In genomic region chr7:11584406-11585031, GRCh38 we compare ENCODE assay signal across 17 cellular contexts.
DNase-seq lines count a peak whose midpoint lies in the region; ATAC-seq and TF ChIP-seq lines count a peak whose summit lies in the region.
"Had no signal": no experiment of that assay in that cellular context is flagged by ENCODE, and none has a peak within 500 bp of the region (broad histone marks: within the 10 kb centered on the region; RNA-seq: fewer than 3 reads in every experiment).

No MANE protein-coding gene starts in this region.

- H3K27ac ChIP-seq in SK-N-SH (ENCODE audit: low read depth in 2 of 2, low read length in 1 of 2) (peak overlapping the region in 1 of 2 experiments; percentile 77; a peak in 2 of 4 replicates), PC-9 (no peak overlapping the region)
- H3K27ac ChIP-seq: A549, C4-2B, HL-60 had no signal

- H3K9ac ChIP-seq in SK-N-SH, result no peak overlapping the region

- H2AFZ ChIP-seq in SK-N-SH (ENCODE audit: low read depth) (no peak overlapping the region), PC-9 (no peak overlapping the region)

- peaks cover 0 to 25% of the 10 kb centered on the region in 2 experiments; a peak in 2 of 4 replicates for H3K4me1 ChIP-seq in SK-N-SH (ENCODE audit: control insufficient read depth in 1 of 2, insufficient read depth in 2 of 2, low read depth in 1 of 2, low read length in 1 of 2)
- H3K4me1 ChIP-seq in PC-9 (replicated peaks; ENCODE audit: insufficient read depth), result no peaks in the 10 kb centered on the region
- H3K4me1 ChIP-seq: A549 had no signal

- TF ChIP-seq RAD21 in SK-N-SH (IDR thresholded peaks at IDR 0.05; ENCODE audit: low read length), result peak; percentile 13; the same call in 1 of the 2 replicates

- no peak overlapping the region for H3K4me3 ChIP-seq in SK-N-SH (ENCODE audit: low read depth in 2 of 2, low read length in 1 of 2)
- no peak overlapping the region for H3K4me3 ChIP-seq in PC-9
- H3K4me3 ChIP-seq: A549 had no signal

- H3K9me3 ChIP-seq in SK-N-SH (no peaks in the 10 kb centered on the region), PC-9 (ENCODE audit: insufficient read depth, low read depth) (no peaks in the 10 kb centered on the region)
- H3K9me3 ChIP-seq: A549, BE2C had no signal

- intact Hi-C loops in PC-9 (cut with micrococcal nuclease; ENCODE audit: unreplicated experiment), result no loop called here

- H3K4me2 ChIP-seq in SK-N-SH (no peak overlapping the region), PC-9 (no peak overlapping the region)
- H3K4me2 ChIP-seq: A549 had no signal

- peak in 1 of 2 experiments; percentile 78; a peak in 2 of 4 replicates for TF ChIP-seq EP300 in SK-N-SH (IDR thresholded peaks at IDR 0.05; ENCODE audit: borderline replicate concordance in 1 of 2, low read depth in 1 of 2, low read length in 1 of 2)

- no peaks in the 10 kb centered on the region for H3F3A ChIP-seq in SK-N-SH (replicated peaks; ENCODE audit: insufficient read depth)
- no peaks in the 10 kb centered on the region for H3F3A ChIP-seq in PC-9 (ENCODE audit: insufficient read depth, low read depth)

- TF ChIP-seq CTCF in SK-N-SH (IDR thresholded peaks at IDR 0.05) (no peak), PC-9 (conservative IDR thresholded peaks at IDR 0.05) (no peak)

- WGBS in SK-N-SH (ENCODE audit: low lambda C conversion rate), result 13% methylated on average over 2 of the region's 2 CpGs

- DNase-seq in SK-N-SH (peak; percentile 17), COLO829 (ENCODE audit: low spot score) (no peak), foreskin melanocyte (no peak), PC-9 (no peak)
- DNase-seq: BE2C; CD4-positive, alpha-beta memory T cell; COR-L47; DMS153; DMS79 treated with DMSO at 0.1 percent for 48 hours; GDM1; GOT3; H9 had no signal

- H3K79me2 ChIP-seq in SK-N-SH (ENCODE audit: insufficient read depth), result no peaks in the 10 kb centered on the region
- no peaks in the 10 kb centered on the region for H3K79me2 ChIP-seq in PC-9 (ENCODE audit: low read depth)

- POLR2A ChIA-PET in SK-N-SH (lab: Yijun Ruan, JAX), result no interaction called here
- POLR2A ChIA-PET in PC-9 (lab: Charles Lee; ENCODE audit: unreplicated experiment), result no interaction called here

- H3K36me3 ChIP-seq in SK-N-SH (replicated peaks in 1 of 2; ENCODE audit: control insufficient read depth in 1 of 2, insufficient read depth in 2 of 2, low read length in 1 of 2), result peaks cover 0 to 10% of the 10 kb centered on the region in 2 experiments
- H3K36me3 ChIP-seq in PC-9 (ENCODE audit: low read depth), result no peaks in the 10 kb centered on the region

- H3K27me3 ChIP-seq in SK-N-SH (ENCODE audit: insufficient read depth) (no peaks in the 10 kb centered on the region), PC-9 (ENCODE audit: insufficient read depth, low read depth) (no peaks in the 10 kb centered on the region)
- H3K27me3 ChIP-seq: BE2C had no signal

- no TSS peak for BruUV-seq in PC-9 (replicated peaks; lab: Mats Ljungman, UMichigan)

- peak; percentile 45 for ATAC-seq in GM18867 (IDR thresholded peaks at IDR 0.05; ENCODE audit: unreplicated experiment)
- ATAC-seq in HG02885 (IDR thresholded peaks at IDR 0.05; ENCODE audit: poor library complexity, unreplicated experiment), result peak; percentile 73
- ATAC-seq: A549 had no signal

- H3K9me2 ChIP-seq in SK-N-SH, result no peaks in the 10 kb centered on the region
- H3K9me2 ChIP-seq in PC-9 (ENCODE audit: insufficient read depth), result 0 out of 2 replicates have a peak, but pooled peaks cover 8% of the 10 kb centered on the region

- CTCF ChIA-PET in SK-N-SH (lab: Yijun Ruan, JAX), result interaction anchor here (1.6 to 2.4 kb wide), 2 partner anchors 8 to 142 kb away, joined by 4 to 7 read pairs; no protein-coding TSS in a partner anchor
- CTCF ChIA-PET in PC-9 (lab: Charles Lee), result no interaction called here

- no peaks in the 10 kb centered on the region for H4K20me1 ChIP-seq in SK-N-SH (ENCODE audit: insufficient read depth)
- H4K20me1 ChIP-seq in PC-9 (ENCODE audit: insufficient read depth), result no peaks in the 10 kb centered on the region

TF ChIP-seq in SK-N-SH, 30 proteins besides CTCF, POLR2A, EP300 and RAD21:
- TF ChIP-seq CHD2 (IDR thresholded peaks at IDR 0.05; ENCODE audit: low read length, partially characterized antibody) (peak; percentile 49), TCF12 (IDR thresholded peaks at IDR 0.05) (peak; percentile 14; the same call in 1 of the 2 replicates), IRF3 (IDR thresholded peaks at IDR 0.05; ENCODE audit: low read depth, low read length) (no peak), RCOR1 (IDR thresholded peaks at IDR 0.05; ENCODE audit: low read length) (peak; percentile 67; the same call in 1 of the 2 replicates), GATA2 (CRISPR knock-in tag; IDR thresholded peaks at IDR 0.05) (peak; percentile 83), MEF2A (IDR thresholded peaks at IDR 0.05; ENCODE audit: borderline replicate concordance, low read depth) (no peak)
